ENCODE assay signal across 15 cellular contexts in the genomic region with DNA sequence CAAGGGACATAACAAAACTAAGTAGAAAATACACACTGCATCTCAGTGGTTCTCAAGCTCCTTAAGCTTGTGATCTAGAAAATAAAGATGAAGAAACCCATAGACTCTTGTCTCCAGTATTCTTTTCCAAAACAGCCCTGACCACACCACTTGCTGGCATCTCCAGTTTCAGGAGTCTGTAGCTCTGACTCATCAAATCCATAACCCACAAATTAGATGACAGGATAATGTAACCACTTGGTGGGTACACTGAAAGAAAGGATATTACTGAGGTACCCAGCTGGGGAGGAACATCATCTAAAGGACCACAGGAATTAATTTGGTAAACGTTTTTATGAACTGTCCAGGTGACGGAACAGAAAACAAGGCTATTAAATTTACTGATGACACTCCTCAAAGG.
DNase-seq lines count a peak whose midpoint lies in the region; ATAC-seq and TF ChIP-seq lines count a peak whose summit lies in the region.
"Had no signal": no experiment of that assay in that cellular context is flagged by ENCODE, and none has a peak within 500 bp of the region (broad histone marks: within the 10 kb centered on the region; RNA-seq: fewer than 3 reads in every experiment).

No MANE protein-coding gene starts in this region.

- intact Hi-C loops in mucosa of descending colon (cut with DNase I, micrococcal nuclease), result no loop called here

- no peaks in the 10 kb centered on the region for H3K4me1 ChIP-seq in mucosa of descending colon (ENCODE audit: low read depth)

- peak; percentile 23 for DNase-seq in AG09319 (ENCODE audit: extremely low read depth, low read depth)
- peak; percentile 83 for DNase-seq in HT1080 (ENCODE audit: low read depth)
- peak; percentile 81 for DNase-seq in amniotic epithelial cell (ENCODE audit: low read depth)
- DNase-seq in glomerular visceral epithelial cell (ENCODE audit: extremely low spot score), result peak; percentile 68
- no peak for DNase-seq in mucosa of descending colon
- no peak for DNase-seq in SIG-M5 treated with dmso at 0.1 percent for 504 hours (lab: John Stamatoyannopoulos, UW; ENCODE audit: unreplicated experiment)
- no peak for DNase-seq in SW 1271 (lab: John Stamatoyannopoulos, UW)
- DNase-seq: CD8-positive, alpha-beta T cell; NCI-H1436 treated with DMSO at 0.1 percent for 48 hours; NCI-H774; SIG-M5; stimulated activated CD4-positive, alpha-beta T cell treated with anti-CD3 and anti-CD28 coated beads, Interleukin-4, amount 100 ng/mL, for 4 hours had no signal

- no peaks in the 10 kb centered on the region for H3K36me3 ChIP-seq in mucosa of descending colon (ENCODE audit: low read depth)
- H3K36me3 ChIP-seq: ascending aorta had no signal

- no peaks in the 10 kb centered on the region for H3K9me3 ChIP-seq in mucosa of descending colon
- H3K9me3 ChIP-seq: ascending aorta had no signal

- TF ChIP-seq CTCF in AG09319 (IDR thresholded peaks at IDR 0.05; ENCODE audit: low read depth, low read length) (no peak), mucosa of descending colon (IDR thresholded peaks at IDR 0.05) (no peak)

- no peak overlapping the region for H3K4me3 ChIP-seq in mucosa of descending colon
- H3K4me3 ChIP-seq: ascending aorta had no signal

- no peak for ATAC-seq in mucosa of descending colon
- no peak for ATAC-seq in GM18520 (IDR thresholded peaks at IDR 0.05; ENCODE audit: unreplicated experiment)
- ATAC-seq: CD8-positive, alpha-beta T cell; WTC11 had no signal

Comparison
In these comparisons a context has a peak if more than half of its experiments do, and no peak if none do; other contexts are left out.
1. DNase-seq: peak in AG09319 (single experiment), HT1080 (single experiment), amniotic epithelial cell (single experiment) and glomerular visceral epithelial cell (single experiment); none in mucosa of descending colon (0 of 3), SIG-M5 treated with dmso at 0.1 percent for 504 hours (single experiment) and SW 1271 (0 of 2).